In genomic region chr10:59587756-59588140, GRCh38 we compare ENCODE assay signal across 26 cellular contexts.
"Had no signal": no experiment of that assay in that cellular context is flagged by ENCODE, and none has a peak within 500 bp of the region (broad histone marks: within the 10 kb centered on the region; RNA-seq: fewer than 3 reads in every experiment).

No MANE protein-coding gene starts in this region.

- H3K4me2 ChIP-seq: PC-9 had no signal

- H3K9me3 ChIP-seq: ascending aorta, body of pancreas, MG63 had no signal

- H3K4me3 ChIP-seq: ascending aorta, body of pancreas, cardiac muscle cell, MG63, PC-9, SK-N-MC had no signal

- H3K4me1 ChIP-seq: ascending aorta, body of pancreas had no signal

- ATAC-seq: activated CD4-positive, CD25-positive, alpha-beta regulatory T cell treated with anti-CD3 and anti-CD28 coated beads, Interleukin-2, amount 50 U/mL, for 24 hours; activated CD8-positive, alpha-beta T cell treated with anti-CD3 and anti-CD28 coated beads, Interleukin-2, amount 10 ng/mL, durations not matched to agents 7 days and 5 days; activated naive CD4-positive, alpha-beta T cell treated with anti-CD3 and anti-CD28 coated beads, Interleukin-2, amount 50 U/mL, for 72 hours; activated naive CD8-positive, alpha-beta T cell treated with anti-CD3 and anti-CD28 coated beads, Interleukin-2, amount 50 U/mL, for 24 hours; body of pancreas; Right ventricle myocardium inferior; T-cell had no signal

- DNase-seq: activated CD4-positive, alpha-beta T cell treated with anti-CD3 and anti-CD28 coated beads for 4 hours; activated CD8-positive, alpha-beta memory T cell treated with anti-CD3 and anti-CD28 coated beads, Interleukin-2, amount 50 U/mL, for 48 hours; activated CD8-positive, alpha-beta T cell treated with anti-CD3 and anti-CD28 coated beads, Interleukin-2, amount 10 ng/mL, durations not matched to agents 7 days and 5 days; activated effector memory CD4-positive, alpha-beta T cell treated with Interleukin-2 at 50 U/mL for 16 hours; activated naive CD4-positive, alpha-beta T cell; activated naive CD8-positive, alpha-beta T cell treated with anti-CD3 and anti-CD28 coated beads, Interleukin-2, amount 50 U/mL, for 24 hours; activated T-cell treated with anti-CD3 and anti-CD28 coated beads, Interleukin-2, amount 50 U/mL, for 1 hour; amniotic stem cell; body of pancreas; MG63; NCI-H1105; NCI-H1436; NCI-H1694 treated with DMSO at 0.1 percent for 48 hours; NCI-H2029 treated with DMSO at 0.1 percent for 48 hours; NCI-H446; NCI-H524; PC-9; T-cell; T-helper 2 cell; T1000 had no signal

- H2AFZ ChIP-seq: PC-9 had no signal

- H3K27ac Mint-ChIP-seq: activated CD8-positive, alpha-beta T cell treated with anti-CD3 and anti-CD28 coated beads, Interleukin-2, amount 10 ng/mL, durations not matched to agents 7 days and 5 days; activated naive CD4-positive, alpha-beta T cell treated with anti-CD3 and anti-CD28 coated beads, Interleukin-2, amount 50 U/mL, for 72 hours; activated naive CD8-positive, alpha-beta T cell treated with anti-CD3 and anti-CD28 coated beads, Interleukin-2, amount 50 U/mL, for 24 hours; T-cell had no signal

- H3K4me3 Mint-ChIP-seq: activated CD8-positive, alpha-beta T cell treated with anti-CD3 and anti-CD28 coated beads, Interleukin-2, amount 10 ng/mL, durations not matched to agents 7 days and 5 days; activated naive CD8-positive, alpha-beta T cell treated with anti-CD3 and anti-CD28 coated beads, Interleukin-2, amount 50 U/mL, for 24 hours; T-cell had no signal

- H3K36me3 ChIP-seq: ascending aorta, cardiac muscle cell, MG63 had no signal

- H3K27ac ChIP-seq: ascending aorta, body of pancreas, cardiac muscle cell, PC-9, SK-N-MC had no signal

- H3K27me3 ChIP-seq: ascending aorta, body of pancreas, cardiac muscle cell, MG63 had no signal

- H3K4me1 Mint-ChIP-seq: activated naive CD8-positive, alpha-beta T cell treated with anti-CD3 and anti-CD28 coated beads, Interleukin-2, amount 50 U/mL, for 24 hours; T-cell had no signal

- H3K36me3 Mint-ChIP-seq: activated naive CD4-positive, alpha-beta T cell treated with anti-CD3 and anti-CD28 coated beads, Interleukin-2, amount 50 U/mL, for 72 hours; T-cell had no signal

- H3K9me3 Mint-ChIP-seq: activated naive CD4-positive, alpha-beta T cell treated with anti-CD3 and anti-CD28 coated beads, Interleukin-2, amount 50 U/mL, for 72 hours; activated naive CD8-positive, alpha-beta T cell treated with anti-CD3 and anti-CD28 coated beads, Interleukin-2, amount 50 U/mL, for 24 hours; T-cell had no signal
